In the genomic region with DNA sequence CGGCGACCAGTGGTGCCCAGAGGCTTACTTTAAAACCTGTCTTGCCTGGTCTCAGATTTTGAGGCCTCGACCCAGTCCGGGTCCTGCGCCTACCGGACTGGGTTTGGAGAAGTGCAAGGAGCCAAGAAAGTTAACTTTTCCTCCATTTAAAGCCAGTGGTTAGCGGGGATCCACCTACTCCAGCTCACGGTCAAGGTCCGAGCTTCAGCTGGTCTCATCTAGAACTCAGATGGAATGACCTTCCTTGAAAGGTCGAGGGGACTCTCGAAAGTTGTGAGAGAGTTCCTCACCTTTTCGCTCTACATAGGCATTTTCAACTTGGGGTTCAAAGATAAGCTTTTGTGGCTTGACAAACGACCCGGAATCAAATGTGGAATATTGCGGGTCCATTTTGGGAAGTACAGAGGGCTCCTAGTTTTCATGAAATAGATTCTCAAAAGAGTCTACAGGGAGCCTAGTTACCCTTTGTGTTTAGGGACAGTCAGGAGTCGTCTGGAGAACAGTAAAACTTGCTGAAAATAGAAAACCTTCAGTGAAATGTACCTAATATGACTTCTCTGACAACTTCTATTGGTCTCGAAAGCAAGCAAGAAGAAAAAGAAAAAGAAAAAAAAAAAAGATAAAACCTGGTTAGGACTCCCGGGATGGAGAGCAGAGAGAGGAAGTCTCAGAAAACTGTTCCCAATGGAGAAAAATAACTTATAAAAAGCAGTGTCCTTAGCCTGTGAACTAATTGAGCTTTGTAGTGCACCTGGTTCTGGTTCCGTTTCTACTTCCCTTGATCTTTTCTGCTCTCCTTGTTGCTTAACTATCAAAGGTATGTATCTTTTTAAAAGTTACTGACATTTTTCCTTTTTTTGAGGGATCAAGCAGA, we compare ENCODE assay signal across 8 cellular contexts. TPM values are rescaled to one million over a fixed set of nuclear protein-coding genes. Genes with fewer than 3 reads are reported as not detected.
DNase-seq lines count a peak whose midpoint lies in the region; ATAC-seq and TF ChIP-seq lines count a peak whose summit lies in the region.

No MANE protein-coding gene starts in this region.

- H3K9me3 Mint-ChIP-seq in CD4-positive, alpha-beta memory T cell = no peaks in the 10 kb centered on the region
- no peaks in the 10 kb centered on the region for H3K9me3 Mint-ChIP-seq in dendritic cell treated with granulocyte-macrophage colony-stimulating factor and Interleukin-4, amounts not matched to agents 40 ng/mL and 50 ng/mL, for 4 days

- H4K20me1 ChIP-seq in Karpas-422 (ENCODE audit: insufficient read depth, low read depth, low read length) = peaks cover 23% of the 10 kb centered on the region

- peak overlapping the region; percentile 92 to 99 (median 94) for H3K4me3 Mint-ChIP-seq in CD4-positive, alpha-beta memory T cell
- peak overlapping the region; percentile 71 for H3K4me3 Mint-ChIP-seq in dendritic cell treated with granulocyte-macrophage colony-stimulating factor and Interleukin-4, amounts not matched to agents 40 ng/mL and 50 ng/mL, for 4 days

- peak overlapping the region; percentile 88 for H3K4me2 ChIP-seq in Karpas-422 (ENCODE audit: low read depth, low read length, poor library complexity, severe bottlenecking)

- H3K36me3 ChIP-seq in CD4-positive, alpha-beta memory T cell (ENCODE audit: insufficient read depth, low read length) = no peaks in the 10 kb centered on the region
- H3K36me3 ChIP-seq in Karpas-422 (ENCODE audit: insufficient read depth, low read length) (peaks cover 45% of the 10 kb centered on the region), mucosa of descending colon (ENCODE audit: low read depth) (no peaks in the 10 kb centered on the region)

- H3K79me2 ChIP-seq in Karpas-422 (ENCODE audit: low read length) = peaks cover 71% of the 10 kb centered on the region

- peak overlapping the region in 5 of 7 donors; percentile 65 to 89 (median 86) for H3K27ac Mint-ChIP-seq in CD4-positive, alpha-beta memory T cell
- no peak overlapping the region for H3K27ac Mint-ChIP-seq in dendritic cell treated with granulocyte-macrophage colony-stimulating factor and Interleukin-4, amounts not matched to agents 40 ng/mL and 50 ng/mL, for 4 days

- H3K27me3 ChIP-seq in CD4-positive, alpha-beta memory T cell (ENCODE audit: insufficient read depth, low read length) = peaks cover 8% of the 10 kb centered on the region
- H3K27me3 ChIP-seq in Karpas-422 (ENCODE audit: low read length) = no peaks in the 10 kb centered on the region

- H3K9me2 ChIP-seq in Karpas-422 (replicated peaks; ENCODE audit: insufficient read depth, low read length) = no peaks in the 10 kb centered on the region

- POLR2A ChIA-PET in CD4-positive, alpha-beta memory T cell (lab: Charles Lee; ENCODE audit: partially characterized antibody) = interaction anchor here (1.7 to 2.7 kb wide), 2 partner anchors 11 to 124 kb away, joined by 5 to 24 read pairs; a partner anchor contains a TSS

- peaks cover 2 to 4% of the 10 kb centered on the region in 2 donors for H3K27me3 Mint-ChIP-seq in CD4-positive, alpha-beta memory T cell
- peaks cover 27% of the 10 kb centered on the region for H3K27me3 Mint-ChIP-seq in dendritic cell treated with granulocyte-macrophage colony-stimulating factor and Interleukin-4, amounts not matched to agents 40 ng/mL and 50 ng/mL, for 4 days

- H3K27ac ChIP-seq in CD4-positive, alpha-beta memory T cell (ENCODE audit: low read depth, low read length) = peak overlapping the region; percentile 3
- H3K27ac ChIP-seq in Karpas-422 (ENCODE audit: low read length) = peak overlapping the region; percentile 92

- peaks cover 3 to 5% of the 10 kb centered on the region in 2 donors for H3K36me3 Mint-ChIP-seq in CD4-positive, alpha-beta memory T cell
- no peaks in the 10 kb centered on the region for H3K36me3 Mint-ChIP-seq in dendritic cell treated with granulocyte-macrophage colony-stimulating factor and Interleukin-4, amounts not matched to agents 40 ng/mL and 50 ng/mL, for 4 days (ENCODE audit: low read depth)

- no peak overlapping the region for H2AFZ ChIP-seq in Karpas-422 (ENCODE audit: low read length)

- peak overlapping the region; percentile 11 to 78 for H3K4me3 ChIP-seq in CD4-positive, alpha-beta memory T cell (ENCODE audit: low read length in 2 of 2)
- peak overlapping the region; percentile 98 for H3K4me3 ChIP-seq in Karpas-422 (ENCODE audit: low read length)
- no peak overlapping the region for H3K4me3 ChIP-seq in mucosa of descending colon

- DNase-seq in CD4-positive, alpha-beta memory T cell = no peak
- DNase-seq in Karpas-422 (peak; percentile 74), mucosa of descending colon (peak in 1 of 3 donors; percentile 5), NOMO-1 (lab: John Stamatoyannopoulos, UW; ENCODE audit: unreplicated experiment in 2 of 2) (no peak)

- H3K9me3 ChIP-seq in CD4-positive, alpha-beta memory T cell (ENCODE audit: control insufficient read depth in 1 of 2, low read length in 2 of 2) = no peaks in the 10 kb centered on the region
- H3K9me3 ChIP-seq in Karpas-422 (ENCODE audit: low read length) = no peaks in the 10 kb centered on the region
- H3K9me3 ChIP-seq in mucosa of descending colon = no peaks in the 10 kb centered on the region

- H3K4me1 Mint-ChIP-seq in CD4-positive, alpha-beta memory T cell = peaks cover 8 to 22% (median 18%) of the 10 kb centered on the region in 4 donors
- peaks cover 22% of the 10 kb centered on the region for H3K4me1 Mint-ChIP-seq in dendritic cell treated with granulocyte-macrophage colony-stimulating factor and Interleukin-4, amounts not matched to agents 40 ng/mL and 50 ng/mL, for 4 days (ENCODE audit: low read depth)

- intact Hi-C loops in CD4-positive, alpha-beta memory T cell (cut with micrococcal nuclease) = loop anchor here (2.0 to 5.0 kb wide), 3 partner anchors 629 to 1470 kb away; a partner anchor contains a TSS
- intact Hi-C loops in dendritic cell treated with granulocyte-macrophage colony-stimulating factor and Interleukin-4, amounts not matched to agents 40 ng/mL and 50 ng/mL, for 4 days (cut with micrococcal nuclease) = loop anchor here (5.0 kb wide), 1 partner anchor 125 kb away; a partner anchor contains a TSS
- intact Hi-C loops in mucosa of descending colon (cut with DNase I, micrococcal nuclease) = loop anchor here in 1 of 2 donors (10.0 kb wide), 1 partner anchor 123 kb away; a partner anchor contains a TSS

- peak; percentile 13 for ATAC-seq in mucosa of descending colon
- ATAC-seq in GM19351 (IDR thresholded peaks at IDR 0.05; ENCODE audit: unreplicated experiment) = no peak
- no peak for ATAC-seq in GM18858 (IDR thresholded peaks at IDR 0.05; ENCODE audit: unreplicated experiment)
- ATAC-seq in HG03354 (IDR thresholded peaks at IDR 0.05; ENCODE audit: poor library complexity, severe bottlenecking, unreplicated experiment) = no peak

- CTCF ChIA-PET in CD4-positive, alpha-beta memory T cell (lab: Charles Lee; ENCODE audit: partially characterized antibody) = no interaction called here

- H3K4me1 ChIP-seq in CD4-positive, alpha-beta memory T cell (ENCODE audit: insufficient read depth, low read length) = peaks cover 14% of the 10 kb centered on the region
- H3K4me1 ChIP-seq in Karpas-422 (ENCODE audit: low read length) (peaks cover 62% of the 10 kb centered on the region), mucosa of descending colon (ENCODE audit: low read depth) (peaks cover 14% of the 10 kb centered on the region)

- H3K9ac ChIP-seq in Karpas-422 (ENCODE audit: low read length) = peak overlapping the region; percentile 97

- TF ChIP-seq CTCF in mucosa of descending colon (IDR thresholded peaks at IDR 0.05) = no peak

RNA-seq across cellular contexts. Expression of a gene that starts 1.4 kb away (rescaled TPM):
- total RNA-seq in CD4-positive, alpha-beta memory T cell = 1 to 10 TPM in 1 of 2 experiments, under 1 TPM in 1; 0.67 to 1.1 TPM
- polyA plus RNA-seq in CD4-positive, alpha-beta memory T cell = under 1 TPM; 0.34 to 0.49 TPM
- total RNA-seq in Karpas-422 (2014; rRNA removed; shearing (Covaris generic); ENCODE audit: low replicate concordance) = 55.5 and 55.9 TPM in 2 replicates
- total RNA-seq in mucosa of descending colon = 1 to 10 TPM in 2 of 3 donors, under 1 TPM in 1; 0.52 to 7.4 (median 1.0) TPM
